In the genomic region with DNA sequence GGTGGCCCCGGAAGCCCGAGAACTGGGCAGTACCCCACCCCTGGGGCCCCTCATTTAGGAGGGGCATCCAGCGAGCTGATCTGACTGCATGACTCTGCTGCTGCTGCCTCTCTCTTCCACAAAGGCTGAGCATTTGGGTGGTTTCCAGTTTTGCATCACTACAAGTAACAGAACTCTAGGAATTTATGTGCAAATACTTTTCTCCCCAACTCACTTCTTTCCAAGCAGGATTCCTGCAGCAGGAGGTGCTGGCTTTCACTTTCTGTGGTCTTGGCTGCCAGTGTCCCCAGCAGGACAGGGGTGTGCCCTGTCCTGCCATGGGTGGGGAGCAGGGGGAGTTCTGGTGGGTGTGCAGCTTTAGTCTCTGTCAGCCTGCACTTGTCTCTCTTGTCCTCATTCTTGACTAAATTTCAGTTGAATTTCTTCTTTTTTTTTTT, we compare ENCODE assay signal across 10 cellular contexts. TPM values are rescaled to one million over a fixed set of nuclear protein-coding genes. Genes with fewer than 3 reads are reported as not detected.
DNase-seq lines count a peak whose midpoint lies in the region; FAIRE-seq and TF ChIP-seq lines count a peak whose summit lies in the region.
"Had no signal": no experiment of that assay in that cellular context is flagged by ENCODE, and none has a peak within 500 bp of the region (broad histone marks: within the 10 kb centered on the region; RNA-seq: fewer than 3 reads in every experiment).

No MANE protein-coding gene starts in this region.

- TF ChIP-seq CTCF in Calu3 (IDR thresholded peaks at IDR 0.05; ENCODE audit: unreplicated experiment) = no peak

- H3K4me1 Mint-ChIP-seq in Calu3 (ENCODE audit: low read depth, unreplicated experiment) = peaks cover 27% of the 10 kb centered on the region

- intact Hi-C loops in Calu3 (cut with micrococcal nuclease; ENCODE audit: unreplicated experiment) = no loop called here

- no peak overlapping the region for H3K4me3 Mint-ChIP-seq in Calu3 (ENCODE audit: low read depth, unreplicated experiment)

- BruUV-seq in Calu3 (replicated peaks; lab: Mats Ljungman, UMichigan) = no TSS peak

- H3K9me3 Mint-ChIP-seq in Calu3 (ENCODE audit: low read depth, unreplicated experiment) = no peaks in the 10 kb centered on the region

- no peaks in the 10 kb centered on the region for H3K36me3 Mint-ChIP-seq in Calu3 (ENCODE audit: insufficient read depth, unreplicated experiment)

- peak; percentile 25 for DNase-seq in NCI-H69 (lab: John Stamatoyannopoulos, UW)
- peak; percentile 81 for DNase-seq in fibroblast of gingiva (ENCODE audit: low read depth)
- DNase-seq in renal cortical epithelial cell (ENCODE audit: low read depth) = peak; percentile 89
- no peak for DNase-seq in activated CD4-positive, alpha-beta T cell treated with anti-CD3 and anti-CD28 coated beads, Interleukin-2, amount 50 U/mL, for 4 hours
- DNase-seq in NAMALWA (ENCODE audit: low spot score) = no peak
- no peak for DNase-seq in NCI-H1417 (lab: John Stamatoyannopoulos, UW)
- DNase-seq in Calu3 = no peak
- DNase-seq: NCI-H2081 treated with DMSO at 0.1 percent for 48 hours had no signal

- CTCF ChIA-PET in Calu3 (lab: Charles Lee) = no interaction called here

- FAIRE-seq in G401.6 (lab: Jason Lieb, UNC) = peak; percentile 34
- FAIRE-seq: colon had no signal

- no peak overlapping the region for H3K27ac Mint-ChIP-seq in Calu3 (ENCODE audit: unreplicated experiment)

- no peaks in the 10 kb centered on the region for H3K27me3 Mint-ChIP-seq in Calu3 (ENCODE audit: unreplicated experiment)

RNA-seq across cellular contexts. Expression of gene UPB1, which starts 21.2 kb away (rescaled TPM):
- not detected in 2 replicates for total RNA-seq in renal cortical epithelial cell
- 0.22 and 0.50 TPM in 2 replicates for total RNA-seq in Calu3 (2022)

RNA-seq across cellular contexts. Expression of gene GUCD1, which starts 38.6 kb away (rescaled TPM):
- total RNA-seq in renal cortical epithelial cell (129 and 169 TPM in 2 replicates), Calu3 (2022) (130 and 149 TPM in 2 replicates)

RNA-seq across cellular contexts. Expression of gene SNRPD3, which starts 39.5 kb away (rescaled TPM):
- total RNA-seq in renal cortical epithelial cell = 166 and 255 TPM in 2 replicates
- total RNA-seq in Calu3 (2022) = 165 and 180 TPM in 2 replicates

Comparison
In these comparisons a context has a peak if more than half of its experiments do, and no peak if none do; other contexts are left out.
1. DNase-seq: peak in NCI-H69 (single experiment), fibroblast of gingiva (single experiment) and renal cortical epithelial cell (single experiment); none in activated CD4-positive, alpha-beta T cell treated with anti-CD3 and anti-CD28 coated beads, Interleukin-2, amount 50 U/mL, for 4 hours (0 of 2), NAMALWA (single experiment), NCI-H1417 (0 of 3) and Calu3 (single experiment).